ENCODE assay signal across 1 cellular context in the genomic region with DNA sequence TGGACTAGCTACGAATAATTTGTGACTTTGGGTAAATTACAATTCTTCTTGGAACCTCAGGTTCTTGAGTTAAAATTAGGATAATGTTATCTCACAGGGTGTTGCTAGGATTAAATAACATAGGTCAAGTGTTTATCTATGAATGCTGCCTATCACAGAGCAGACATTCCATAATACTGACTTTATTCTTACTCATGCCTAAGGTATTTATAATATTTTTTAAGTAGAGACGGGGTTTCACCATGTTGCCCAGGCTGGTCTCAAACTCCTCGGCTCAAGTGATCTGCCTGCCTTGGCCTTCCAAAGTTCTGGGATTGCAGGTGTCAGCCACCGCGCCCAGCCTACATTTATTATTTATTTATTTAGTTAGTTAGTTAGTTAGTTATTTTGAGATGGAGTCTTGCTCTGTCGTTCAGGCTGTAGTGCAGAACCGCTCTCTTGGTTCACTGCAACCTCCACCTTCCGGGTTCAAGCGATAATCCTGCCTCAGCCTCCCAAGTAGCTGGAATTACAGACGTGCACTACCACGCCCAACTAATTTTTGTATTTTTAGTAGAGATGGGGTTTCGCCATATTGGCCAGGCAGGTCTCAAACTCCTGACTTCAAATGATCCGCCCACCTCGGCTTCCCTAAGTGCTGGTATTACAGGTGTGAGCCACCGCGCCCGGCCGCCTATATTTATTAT.
TF ChIP-seq lines count a peak whose summit lies in the region.

No MANE protein-coding gene starts in this region.

TF ChIP-seq in K562, 482 proteins besides CTCF, POLR2A, EP300 and RAD21 (continued from another document and continues in another):
- TF ChIP-seq, protein P1, sequence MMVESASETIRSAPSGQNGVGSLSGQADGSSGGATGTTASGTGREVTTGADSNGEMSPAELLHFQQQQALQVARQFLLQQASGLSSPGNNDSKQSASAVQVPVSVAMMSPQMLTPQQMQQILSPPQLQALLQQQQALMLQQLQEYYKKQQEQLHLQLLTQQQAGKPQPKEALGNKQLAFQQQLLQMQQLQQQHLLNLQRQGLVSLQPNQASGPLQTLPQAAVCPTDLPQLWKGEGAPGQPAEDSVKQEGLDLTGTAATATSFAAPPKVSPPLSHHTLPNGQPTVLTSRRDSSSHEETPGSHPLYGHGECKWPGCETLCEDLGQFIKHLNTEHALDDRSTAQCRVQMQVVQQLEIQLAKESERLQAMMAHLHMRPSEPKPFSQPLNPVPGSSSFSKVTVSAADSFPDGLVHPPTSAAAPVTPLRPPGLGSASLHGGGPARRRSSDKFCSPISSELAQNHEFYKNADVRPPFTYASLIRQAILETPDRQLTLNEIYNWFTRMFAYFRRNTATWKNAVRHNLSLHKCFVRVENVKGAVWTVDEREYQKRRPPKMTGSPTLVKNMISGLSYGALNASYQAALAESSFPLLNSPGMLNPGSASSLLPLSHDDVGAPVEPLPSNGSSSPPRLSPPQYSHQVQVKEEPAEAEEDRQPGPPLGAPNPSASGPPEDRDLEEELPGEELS (CRISPR knock-in tag; IDR thresholded peaks at IDR 0.05; ENCODE audit: borderline replicate concordance) = no peak
- TF ChIP-seq CBFA2T3 (IDR thresholded peaks at IDR 0.05) (0 out of 2 replicates have a peak, but pooled peaks have one; percentile 23), ZC3H11A (IDR thresholded peaks at IDR 0.05; ENCODE audit: low read depth, low read length) (no peak), SMARCE1 (IDR thresholded peaks at IDR 0.05) (no peak), KAT7 (CRISPR knock-in tag; IDR thresholded peaks at IDR 0.05; ENCODE audit: borderline replicate concordance) (no peak; the same call in 1 of the 2 replicates), ARID1B (IDR thresholded peaks at IDR 0.05) (peak; percentile 16; the same call in 1 of the 2 replicates), FOXJ2 (tag; IDR thresholded peaks at IDR 0.05) (peak; percentile 54; the same call in 1 of the 2 replicates), ZC3H8 (IDR thresholded peaks at IDR 0.05) (no peak), CBX5 (IDR thresholded peaks at IDR 0.05; ENCODE audit: borderline replicate concordance, low read depth) (no peak), BACH1 (tag; IDR thresholded peaks at IDR 0.05) (0 out of 2 replicates have a peak, but pooled peaks have one; percentile 27), POLR2H (tag; IDR thresholded peaks at IDR 0.05; ENCODE audit: low read depth) (peak; percentile 28; the same call in 1 of the 2 replicates), ARNT (IDR thresholded peaks at IDR 0.05) (no peak), BHLHE40 (IDR thresholded peaks at IDR 0.05; ENCODE audit: low read length) (no peak), POU5F1 (IDR thresholded peaks at IDR 0.05; ENCODE audit: borderline replicate concordance, low read depth, low read length, partially characterized antibody) (no peak), FOXK2 (conservative IDR thresholded peaks at IDR 0.05 in 1 of 2, IDR thresholded peaks at IDR 0.05 in 1 of 2; ENCODE audit: low read depth in 2 of 2) (no peak)
- TF ChIP-seq, protein P2, sequence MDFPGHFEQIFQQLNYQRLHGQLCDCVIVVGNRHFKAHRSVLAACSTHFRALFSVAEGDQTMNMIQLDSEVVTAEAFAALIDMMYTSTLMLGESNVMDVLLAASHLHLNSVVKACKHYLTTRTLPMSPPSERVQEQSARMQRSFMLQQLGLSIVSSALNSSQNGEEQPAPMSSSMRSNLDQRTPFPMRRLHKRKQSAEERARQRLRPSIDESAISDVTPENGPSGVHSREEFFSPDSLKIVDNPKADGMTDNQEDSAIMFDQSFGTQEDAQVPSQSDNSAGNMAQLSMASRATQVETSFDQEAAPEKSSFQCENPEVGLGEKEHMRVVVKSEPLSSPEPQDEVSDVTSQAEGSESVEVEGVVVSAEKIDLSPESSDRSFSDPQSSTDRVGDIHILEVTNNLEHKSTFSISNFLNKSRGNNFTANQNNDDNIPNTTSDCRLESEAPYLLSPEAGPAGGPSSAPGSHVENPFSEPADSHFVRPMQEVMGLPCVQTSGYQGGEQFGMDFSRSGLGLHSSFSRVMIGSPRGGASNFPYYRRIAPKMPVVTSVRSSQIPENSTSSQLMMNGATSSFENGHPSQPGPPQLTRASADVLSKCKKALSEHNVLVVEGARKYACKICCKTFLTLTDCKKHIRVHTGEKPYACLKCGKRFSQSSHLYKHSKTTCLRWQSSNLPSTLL (IDR thresholded peaks at IDR 0.05) = no peak
- TF ChIP-seq, protein P3, sequence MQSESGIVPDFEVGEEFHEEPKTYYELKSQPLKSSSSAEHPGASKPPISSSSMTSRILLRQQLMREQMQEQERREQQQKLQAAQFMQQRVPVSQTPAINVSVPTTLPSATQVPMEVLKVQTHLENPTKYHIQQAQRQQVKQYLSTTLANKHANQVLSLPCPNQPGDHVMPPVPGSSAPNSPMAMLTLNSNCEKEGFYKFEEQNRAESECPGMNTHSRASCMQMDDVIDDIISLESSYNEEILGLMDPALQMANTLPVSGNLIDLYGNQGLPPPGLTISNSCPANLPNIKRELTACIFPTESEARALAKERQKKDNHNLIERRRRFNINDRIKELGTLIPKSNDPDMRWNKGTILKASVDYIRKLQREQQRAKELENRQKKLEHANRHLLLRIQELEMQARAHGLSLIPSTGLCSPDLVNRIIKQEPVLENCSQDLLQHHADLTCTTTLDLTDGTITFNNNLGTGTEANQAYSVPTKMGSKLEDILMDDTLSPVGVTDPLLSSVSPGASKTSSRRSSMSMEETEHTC (IDR thresholded peaks at IDR 0.05) = no peak
- TF ChIP-seq, protein P4, sequence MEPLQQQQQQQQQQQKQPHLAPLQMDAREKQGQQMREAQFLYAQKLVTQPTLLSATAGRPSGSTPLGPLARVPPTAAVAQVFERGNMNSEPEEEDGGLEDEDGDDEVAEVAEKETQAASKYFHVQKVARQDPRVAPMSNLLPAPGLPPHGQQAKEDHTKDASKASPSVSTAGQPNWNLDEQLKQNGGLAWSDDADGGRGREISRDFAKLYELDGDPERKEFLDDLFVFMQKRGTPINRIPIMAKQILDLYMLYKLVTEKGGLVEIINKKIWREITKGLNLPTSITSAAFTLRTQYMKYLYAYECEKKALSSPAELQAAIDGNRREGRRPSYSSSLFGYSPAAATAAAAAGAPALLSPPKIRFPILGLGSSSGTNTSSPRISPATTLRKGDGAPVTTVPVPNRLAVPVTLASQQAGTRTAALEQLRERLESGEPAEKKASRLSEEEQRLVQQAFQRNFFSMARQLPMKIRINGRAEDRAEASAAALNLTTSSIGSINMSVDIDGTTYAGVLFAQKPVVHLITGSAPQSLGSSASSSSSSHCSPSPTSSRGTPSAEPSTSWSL (CRISPR knock-in tag; IDR thresholded peaks at IDR 0.05; ENCODE audit: borderline replicate concordance) = no peak
- TF ChIP-seq, protein P5, sequence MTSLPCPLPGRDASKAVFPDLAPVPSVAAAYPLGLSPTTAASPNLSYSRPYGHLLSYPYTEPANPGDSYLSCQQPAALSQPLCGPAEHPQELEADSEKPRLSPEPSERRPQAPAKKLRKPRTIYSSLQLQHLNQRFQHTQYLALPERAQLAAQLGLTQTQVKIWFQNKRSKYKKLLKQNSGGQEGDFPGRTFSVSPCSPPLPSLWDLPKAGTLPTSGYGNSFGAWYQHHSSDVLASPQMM (CRISPR knock-in tag; IDR thresholded peaks at IDR 0.05) = no peak
- TF ChIP-seq, protein P6, sequence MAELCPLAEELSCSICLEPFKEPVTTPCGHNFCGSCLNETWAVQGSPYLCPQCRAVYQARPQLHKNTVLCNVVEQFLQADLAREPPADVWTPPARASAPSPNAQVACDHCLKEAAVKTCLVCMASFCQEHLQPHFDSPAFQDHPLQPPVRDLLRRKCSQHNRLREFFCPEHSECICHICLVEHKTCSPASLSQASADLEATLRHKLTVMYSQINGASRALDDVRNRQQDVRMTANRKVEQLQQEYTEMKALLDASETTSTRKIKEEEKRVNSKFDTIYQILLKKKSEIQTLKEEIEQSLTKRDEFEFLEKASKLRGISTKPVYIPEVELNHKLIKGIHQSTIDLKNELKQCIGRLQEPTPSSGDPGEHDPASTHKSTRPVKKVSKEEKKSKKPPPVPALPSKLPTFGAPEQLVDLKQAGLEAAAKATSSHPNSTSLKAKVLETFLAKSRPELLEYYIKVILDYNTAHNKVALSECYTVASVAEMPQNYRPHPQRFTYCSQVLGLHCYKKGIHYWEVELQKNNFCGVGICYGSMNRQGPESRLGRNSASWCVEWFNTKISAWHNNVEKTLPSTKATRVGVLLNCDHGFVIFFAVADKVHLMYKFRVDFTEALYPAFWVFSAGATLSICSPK (IDR thresholded peaks at IDR 0.05; ENCODE audit: borderline replicate concordance) = no peak
- TF ChIP-seq, protein P7, sequence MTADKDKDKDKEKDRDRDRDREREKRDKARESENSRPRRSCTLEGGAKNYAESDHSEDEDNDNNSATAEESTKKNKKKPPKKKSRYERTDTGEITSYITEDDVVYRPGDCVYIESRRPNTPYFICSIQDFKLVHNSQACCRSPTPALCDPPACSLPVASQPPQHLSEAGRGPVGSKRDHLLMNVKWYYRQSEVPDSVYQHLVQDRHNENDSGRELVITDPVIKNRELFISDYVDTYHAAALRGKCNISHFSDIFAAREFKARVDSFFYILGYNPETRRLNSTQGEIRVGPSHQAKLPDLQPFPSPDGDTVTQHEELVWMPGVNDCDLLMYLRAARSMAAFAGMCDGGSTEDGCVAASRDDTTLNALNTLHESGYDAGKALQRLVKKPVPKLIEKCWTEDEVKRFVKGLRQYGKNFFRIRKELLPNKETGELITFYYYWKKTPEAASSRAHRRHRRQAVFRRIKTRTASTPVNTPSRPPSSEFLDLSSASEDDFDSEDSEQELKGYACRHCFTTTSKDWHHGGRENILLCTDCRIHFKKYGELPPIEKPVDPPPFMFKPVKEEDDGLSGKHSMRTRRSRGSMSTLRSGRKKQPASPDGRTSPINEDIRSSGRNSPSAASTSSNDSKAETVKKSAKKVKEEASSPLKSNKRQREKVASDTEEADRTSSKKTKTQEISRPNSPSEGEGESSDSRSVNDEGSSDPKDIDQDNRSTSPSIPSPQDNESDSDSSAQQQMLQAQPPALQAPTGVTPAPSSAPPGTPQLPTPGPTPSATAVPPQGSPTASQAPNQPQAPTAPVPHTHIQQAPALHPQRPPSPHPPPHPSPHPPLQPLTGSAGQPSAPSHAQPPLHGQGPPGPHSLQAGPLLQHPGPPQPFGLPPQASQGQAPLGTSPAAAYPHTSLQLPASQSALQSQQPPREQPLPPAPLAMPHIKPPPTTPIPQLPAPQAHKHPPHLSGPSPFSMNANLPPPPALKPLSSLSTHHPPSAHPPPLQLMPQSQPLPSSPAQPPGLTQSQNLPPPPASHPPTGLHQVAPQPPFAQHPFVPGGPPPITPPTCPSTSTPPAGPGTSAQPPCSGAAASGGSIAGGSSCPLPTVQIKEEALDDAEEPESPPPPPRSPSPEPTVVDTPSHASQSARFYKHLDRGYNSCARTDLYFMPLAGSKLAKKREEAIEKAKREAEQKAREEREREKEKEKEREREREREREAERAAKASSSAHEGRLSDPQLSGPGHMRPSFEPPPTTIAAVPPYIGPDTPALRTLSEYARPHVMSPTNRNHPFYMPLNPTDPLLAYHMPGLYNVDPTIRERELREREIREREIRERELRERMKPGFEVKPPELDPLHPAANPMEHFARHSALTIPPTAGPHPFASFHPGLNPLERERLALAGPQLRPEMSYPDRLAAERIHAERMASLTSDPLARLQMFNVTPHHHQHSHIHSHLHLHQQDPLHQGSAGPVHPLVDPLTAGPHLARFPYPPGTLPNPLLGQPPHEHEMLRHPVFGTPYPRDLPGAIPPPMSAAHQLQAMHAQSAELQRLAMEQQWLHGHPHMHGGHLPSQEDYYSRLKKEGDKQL (CRISPR knock-in tag; IDR thresholded peaks at IDR 0.05; ENCODE audit: borderline replicate concordance) = no peak
- TF ChIP-seq, protein P8, sequence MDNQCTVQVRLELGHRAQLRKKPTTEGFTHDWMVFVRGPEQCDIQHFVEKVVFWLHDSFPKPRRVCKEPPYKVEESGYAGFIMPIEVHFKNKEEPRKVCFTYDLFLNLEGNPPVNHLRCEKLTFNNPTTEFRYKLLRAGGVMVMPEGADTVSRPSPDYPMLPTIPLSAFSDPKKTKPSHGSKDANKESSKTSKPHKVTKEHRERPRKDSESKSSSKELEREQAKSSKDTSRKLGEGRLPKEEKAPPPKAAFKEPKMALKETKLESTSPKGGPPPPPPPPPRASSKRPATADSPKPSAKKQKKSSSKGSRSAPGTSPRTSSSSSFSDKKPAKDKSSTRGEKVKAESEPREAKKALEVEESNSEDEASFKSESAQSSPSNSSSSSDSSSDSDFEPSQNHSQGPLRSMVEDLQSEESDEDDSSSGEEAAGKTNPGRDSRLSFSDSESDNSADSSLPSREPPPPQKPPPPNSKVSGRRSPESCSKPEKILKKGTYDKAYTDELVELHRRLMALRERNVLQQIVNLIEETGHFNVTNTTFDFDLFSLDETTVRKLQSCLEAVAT (IDR thresholded peaks at IDR 0.05) = peak in 1 of 2 experiments; percentile 79; a peak in 2 of 4 replicates
- TF ChIP-seq, protein P9, sequence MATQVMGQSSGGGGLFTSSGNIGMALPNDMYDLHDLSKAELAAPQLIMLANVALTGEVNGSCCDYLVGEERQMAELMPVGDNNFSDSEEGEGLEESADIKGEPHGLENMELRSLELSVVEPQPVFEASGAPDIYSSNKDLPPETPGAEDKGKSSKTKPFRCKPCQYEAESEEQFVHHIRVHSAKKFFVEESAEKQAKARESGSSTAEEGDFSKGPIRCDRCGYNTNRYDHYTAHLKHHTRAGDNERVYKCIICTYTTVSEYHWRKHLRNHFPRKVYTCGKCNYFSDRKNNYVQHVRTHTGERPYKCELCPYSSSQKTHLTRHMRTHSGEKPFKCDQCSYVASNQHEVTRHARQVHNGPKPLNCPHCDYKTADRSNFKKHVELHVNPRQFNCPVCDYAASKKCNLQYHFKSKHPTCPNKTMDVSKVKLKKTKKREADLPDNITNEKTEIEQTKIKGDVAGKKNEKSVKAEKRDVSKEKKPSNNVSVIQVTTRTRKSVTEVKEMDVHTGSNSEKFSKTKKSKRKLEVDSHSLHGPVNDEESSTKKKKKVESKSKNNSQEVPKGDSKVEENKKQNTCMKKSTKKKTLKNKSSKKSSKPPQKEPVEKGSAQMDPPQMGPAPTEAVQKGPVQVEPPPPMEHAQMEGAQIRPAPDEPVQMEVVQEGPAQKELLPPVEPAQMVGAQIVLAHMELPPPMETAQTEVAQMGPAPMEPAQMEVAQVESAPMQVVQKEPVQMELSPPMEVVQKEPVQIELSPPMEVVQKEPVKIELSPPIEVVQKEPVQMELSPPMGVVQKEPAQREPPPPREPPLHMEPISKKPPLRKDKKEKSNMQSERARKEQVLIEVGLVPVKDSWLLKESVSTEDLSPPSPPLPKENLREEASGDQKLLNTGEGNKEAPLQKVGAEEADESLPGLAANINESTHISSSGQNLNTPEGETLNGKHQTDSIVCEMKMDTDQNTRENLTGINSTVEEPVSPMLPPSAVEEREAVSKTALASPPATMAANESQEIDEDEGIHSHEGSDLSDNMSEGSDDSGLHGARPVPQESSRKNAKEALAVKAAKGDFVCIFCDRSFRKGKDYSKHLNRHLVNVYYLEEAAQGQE (CRISPR knock-in tag; IDR thresholded peaks at IDR 0.05; ENCODE audit: low read depth) = no peak
- TF ChIP-seq, protein P10, sequence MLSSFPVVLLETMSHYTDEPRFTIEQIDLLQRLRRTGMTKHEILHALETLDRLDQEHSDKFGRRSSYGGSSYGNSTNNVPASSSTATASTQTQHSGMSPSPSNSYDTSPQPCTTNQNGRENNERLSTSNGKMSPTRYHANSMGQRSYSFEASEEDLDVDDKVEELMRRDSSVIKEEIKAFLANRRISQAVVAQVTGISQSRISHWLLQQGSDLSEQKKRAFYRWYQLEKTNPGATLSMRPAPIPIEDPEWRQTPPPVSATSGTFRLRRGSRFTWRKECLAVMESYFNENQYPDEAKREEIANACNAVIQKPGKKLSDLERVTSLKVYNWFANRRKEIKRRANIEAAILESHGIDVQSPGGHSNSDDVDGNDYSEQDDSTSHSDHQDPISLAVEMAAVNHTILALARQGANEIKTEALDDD (IDR thresholded peaks at IDR 0.05) = peak; percentile 43; the same call in 1 of the 2 replicates
